In the genomic region with DNA sequence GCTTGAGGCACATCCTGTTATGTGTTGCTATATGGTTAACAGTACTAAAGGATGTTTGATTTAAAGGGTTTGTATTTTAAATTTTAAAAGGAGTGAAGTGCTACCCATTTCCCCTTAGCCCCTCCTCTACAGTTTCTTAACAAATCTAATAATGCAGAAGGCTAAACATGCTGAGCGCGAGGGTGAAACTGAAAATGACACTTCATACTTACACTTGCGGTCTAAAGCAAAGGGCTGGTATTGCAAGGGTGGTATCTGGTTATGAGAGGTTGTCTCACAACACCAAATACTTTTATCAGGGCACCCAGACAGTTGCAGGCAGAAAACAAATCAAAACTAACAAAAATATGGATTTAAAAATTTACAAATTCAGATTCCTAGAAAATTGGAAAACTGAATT, we compare ENCODE assay signal across 12 cellular contexts.
DNase-seq lines count a peak whose midpoint lies in the region; ATAC-seq and TF ChIP-seq lines count a peak whose summit lies in the region.
"Had no signal": no experiment of that assay in that cellular context is flagged by ENCODE, and none has a peak within 500 bp of the region (broad histone marks: within the 10 kb centered on the region; RNA-seq: fewer than 3 reads in every experiment).

No MANE protein-coding gene starts in this region.

- no peak for TF ChIP-seq EP300 in transverse colon (IDR thresholded peaks at IDR 0.05; ENCODE audit: low read depth)

- peaks cover 9% of the 10 kb centered on the region for H3K4me1 Mint-ChIP-seq in activated CD8-positive, alpha-beta T cell treated with anti-CD3 and anti-CD28 coated beads, Interleukin-2, amount 10 ng/mL, durations not matched to agents 7 days and 5 days (ENCODE audit: low read depth)

- no peaks in the 10 kb centered on the region for H3K27me3 ChIP-seq in transverse colon
- H3K27me3 ChIP-seq in spleen (replicated peaks in 1 of 7): no peaks in the 10 kb centered on the region
- H3K27me3 ChIP-seq: tibial nerve had no signal

- DNase-seq in activated CD8-positive, alpha-beta T cell treated with anti-CD3 and anti-CD28 coated beads, Interleukin-2, amount 10 ng/mL, durations not matched to agents 7 days and 5 days: peak; percentile 39
- no peak for DNase-seq in transverse colon
- no peak for DNase-seq in AG08396 (ENCODE audit: low spot score)
- DNase-seq in spleen: no peak
- DNase-seq in OCI-M2 (lab: John Stamatoyannopoulos, UW; ENCODE audit: unreplicated experiment): no peak
- DNase-seq: EL, T-helper 9 cell had no signal

- TF ChIP-seq POLR2A in transverse colon (IDR thresholded peaks at IDR 0.05): no peak
- TF ChIP-seq POLR2A in spleen (IDR thresholded peaks at IDR 0.05): no peak

- TF ChIP-seq CTCF in transverse colon (IDR thresholded peaks at IDR 0.05): no peak
- TF ChIP-seq CTCF in spleen (IDR thresholded peaks at IDR 0.05 in 8 of 11, conservative IDR thresholded peaks at IDR 0.05 in 3 of 11): no peak

- H3K9me3 Mint-ChIP-seq in activated CD8-positive, alpha-beta T cell treated with anti-CD3 and anti-CD28 coated beads, Interleukin-2, amount 10 ng/mL, durations not matched to agents 7 days and 5 days (ENCODE audit: insufficient read depth): no peaks in the 10 kb centered on the region

- no peak overlapping the region for H3K27ac Mint-ChIP-seq in activated CD8-positive, alpha-beta T cell treated with anti-CD3 and anti-CD28 coated beads, Interleukin-2, amount 10 ng/mL, durations not matched to agents 7 days and 5 days

- POLR2A ChIA-PET in activated CD8-positive, alpha-beta T cell treated with anti-CD3 and anti-CD28 coated beads, Interleukin-2, amount 10 ng/mL, durations not matched to agents 7 days and 5 days (lab: Charles Lee): no interaction called here

- no peak overlapping the region for H3K4me3 Mint-ChIP-seq in activated CD8-positive, alpha-beta T cell treated with anti-CD3 and anti-CD28 coated beads, Interleukin-2, amount 10 ng/mL, durations not matched to agents 7 days and 5 days

- no peaks in the 10 kb centered on the region for H3K36me3 Mint-ChIP-seq in activated CD8-positive, alpha-beta T cell treated with anti-CD3 and anti-CD28 coated beads, Interleukin-2, amount 10 ng/mL, durations not matched to agents 7 days and 5 days (ENCODE audit: low read depth)

- WGBS in transverse colon (ENCODE audit: low coverage in 1 of 2), 2 donors: 77 to 79% methylated on average over 3 of the region's 3 CpGs
- WGBS in spleen, 5 donors: 55 to 79% (median 63%) methylated on average over 3 of the region's 3 CpGs

- H3K36me3 ChIP-seq in transverse colon (peaks cover 0 to 8% (median 3%) of the 10 kb centered on the region in 4 donors), spleen (peaks cover 0 to 7% (median 0%) of the 10 kb centered on the region in 6 donors)

- intact Hi-C loops in transverse colon (cut with DNase I; ENCODE audit: low total_unique reads) (no loop called here), spleen (cut with DNase I; ENCODE audit: low total_unique reads) (no loop called here)

- H3K27ac ChIP-seq in transverse colon (no peak overlapping the region), spleen (peak overlapping the region in 3 of 8 donors; percentile 3 to 28 (median 22))

- in situ Hi-C loops in transverse colon (cut with MboI; ENCODE audit: low pct_ligation_motif_present in 1 of 4, low pct_unique_long_range_greater_than_20kb in 1 of 4, low sequenced_read_pairs in 3 of 4): no loop called here

- CTCF ChIA-PET in activated CD8-positive, alpha-beta T cell treated with anti-CD3 and anti-CD28 coated beads, Interleukin-2, amount 10 ng/mL, durations not matched to agents 7 days and 5 days (lab: Charles Lee): no interaction called here

- ATAC-seq in GM18502 (IDR thresholded peaks at IDR 0.05; ENCODE audit: poor library complexity, unreplicated experiment) (peak; percentile 56), GM19351 (IDR thresholded peaks at IDR 0.05; ENCODE audit: unreplicated experiment) (peak; percentile 98), HG03066 (IDR thresholded peaks at IDR 0.05; ENCODE audit: low read depth, unreplicated experiment) (peak; percentile 92)
- ATAC-seq in activated CD8-positive, alpha-beta T cell treated with anti-CD3 and anti-CD28 coated beads, Interleukin-2, amount 10 ng/mL, durations not matched to agents 7 days and 5 days: peak; percentile 76

- H3K4me1 ChIP-seq in transverse colon (no peaks in the 10 kb centered on the region), spleen (peaks cover 0 to 44% (median 24%) of the 10 kb centered on the region in 6 donors)

- H3K4me3 ChIP-seq in transverse colon (no peak overlapping the region), spleen (no peak overlapping the region)
- H3K4me3 ChIP-seq: lung, tibial nerve had no signal

- peaks cover 2% of the 10 kb centered on the region for H3K27me3 Mint-ChIP-seq in activated CD8-positive, alpha-beta T cell treated with anti-CD3 and anti-CD28 coated beads, Interleukin-2, amount 10 ng/mL, durations not matched to agents 7 days and 5 days (ENCODE audit: low read depth)

- H3K9me3 ChIP-seq in transverse colon: no peaks in the 10 kb centered on the region
- H3K9me3 ChIP-seq in spleen: no peaks in the 10 kb centered on the region
- H3K9me3 ChIP-seq: tibial nerve had no signal
